ENCODE assay signal across 22 cellular contexts in genomic region chr12:123723765-123724164, GRCh38. TPM values are rescaled to one million over a fixed set of nuclear protein-coding genes. Genes with fewer than 3 reads are reported as not detected.
DNase-seq lines count a peak whose midpoint lies in the region; ATAC-seq and TF ChIP-seq lines count a peak whose summit lies in the region.
"Had no signal": no experiment of that assay in that cellular context is flagged by ENCODE, and none has a peak within 500 bp of the region (broad histone marks: within the 10 kb centered on the region; RNA-seq: fewer than 3 reads in every experiment).

No MANE protein-coding gene starts in this region.

- H3K36me3 ChIP-seq in body of pancreas (replicated peaks in 1 of 2; ENCODE audit: insufficient read depth in 1 of 2, low read depth in 2 of 2), result peaks cover 0 to 8% of the 10 kb centered on the region in 2 donors

- H3K4me1 Mint-ChIP-seq in activated CD8-positive, alpha-beta memory T cell treated with anti-CD3 and anti-CD28 coated beads, Interleukin-2, amount 10 ng/mL, durations not matched to agents 7 days and 5 days, result peaks cover 76% of the 10 kb centered on the region
- H3K4me1 Mint-ChIP-seq in activated B cell treated with CpG ODN at 0.5 μM for 24 hours (peaks cover 20% of the 10 kb centered on the region), naive B cell (peaks cover 0 to 19% (median 4%) of the 10 kb centered on the region in 3 donors)

- no peaks in the 10 kb centered on the region for H3K27me3 ChIP-seq in body of pancreas
- H3K27me3 ChIP-seq: ascending aorta, esophagus squamous epithelium, SJCRH30 had no signal

- no peaks in the 10 kb centered on the region for H3K27me3 Mint-ChIP-seq in activated CD8-positive, alpha-beta memory T cell treated with anti-CD3 and anti-CD28 coated beads, Interleukin-2, amount 10 ng/mL, durations not matched to agents 7 days and 5 days
- H3K27me3 Mint-ChIP-seq in activated B cell treated with CpG ODN at 0.5 μM for 24 hours (no peaks in the 10 kb centered on the region), naive B cell (no peaks in the 10 kb centered on the region)
- H3K27me3 Mint-ChIP-seq: CD8-positive, alpha-beta memory T cell; IgD-negative memory B cell had no signal

- TF ChIP-seq CTCF in GM13976 (IDR thresholded peaks at IDR 0.05; ENCODE audit: borderline replicate concordance, control extremely low read depth, extremely low read depth, insufficient read depth, missing control alignments) (no peak), activated B cell treated with CpG ODN at 0.5 μM for 24 hours (IDR thresholded peaks at IDR 0.05) (no peak), body of pancreas (IDR thresholded peaks at IDR 0.05) (no peak)

- 74 to 90% methylated on average over 5 of the region's 5 CpGs for WGBS in body of pancreas, 2 donors

- no peaks in the 10 kb centered on the region for H3K9me3 Mint-ChIP-seq in activated CD8-positive, alpha-beta memory T cell treated with anti-CD3 and anti-CD28 coated beads, Interleukin-2, amount 10 ng/mL, durations not matched to agents 7 days and 5 days (ENCODE audit: low read depth)
- H3K9me3 Mint-ChIP-seq in activated B cell treated with CpG ODN at 0.5 μM for 24 hours, result no peaks in the 10 kb centered on the region
- H3K9me3 Mint-ChIP-seq in naive B cell, result no peaks in the 10 kb centered on the region
- H3K9me3 Mint-ChIP-seq: activated T-helper 1 cell treated with anti-CD3 and anti-CD28 coated beads, Interleukin-12 subunit alpha, Interleukin-12 subunit beta, Interleukin-2, Interleukin-4 antibody, amounts not matched to agents 30 ng/mL and 10 ng/mL and 1 ng/mL, durations not matched to agents 14 hours and 24 hours and 36 hours; CD8-positive, alpha-beta memory T cell; IgD-negative memory B cell had no signal

- TF ChIP-seq POLR2A in body of pancreas (IDR thresholded peaks at IDR 0.05), result no peak

- peak; percentile 62 for DNase-seq in activated CD8-positive, alpha-beta memory T cell treated with anti-CD3 and anti-CD28 coated beads, Interleukin-2, amount 10 ng/mL, durations not matched to agents 7 days and 5 days
- DNase-seq in activated CD8-positive, alpha-beta memory T cell treated with anti-CD3 and anti-CD28 coated beads, Interleukin-2, amount 50 U/mL, for 48 hours, result no peak
- DNase-seq in GM13976 (ENCODE audit: low spot score) (peak; percentile 37), activated B cell treated with CpG ODN at 0.5 μM for 24 hours (no peak), naive B cell (no peak), body of pancreas (no peak), mesenteric fat pad (ENCODE audit: low spot score) (no peak)
- DNase-seq: ACHN; CD8-positive, alpha-beta memory T cell; effector CD4-positive, alpha-beta T cell; esophagus squamous epithelium; left colon; NCI-H1694; NCI-H774; psoas muscle; SJCRH30 had no signal

- CTCF ChIA-PET in activated CD8-positive, alpha-beta memory T cell treated with anti-CD3 and anti-CD28 coated beads, Interleukin-2, amount 10 ng/mL, durations not matched to agents 7 days and 5 days (lab: Charles Lee), result interaction anchor here (0.7 to 4.6 kb wide), 6 partner anchors 9 to 930 kb away, joined by 3 to 17 read pairs (median 4); partner anchors contain the start of gene ATP6V0A2
- CTCF ChIA-PET in activated B cell treated with CpG ODN at 0.5 μM for 24 hours (lab: Charles Lee), result interaction anchor here (0.9 kb wide), 1 partner anchor 12 kb away, joined by 3 read pairs; no protein-coding TSS in a partner anchor

- H3K27ac Mint-ChIP-seq in activated CD8-positive, alpha-beta memory T cell treated with anti-CD3 and anti-CD28 coated beads, Interleukin-2, amount 10 ng/mL, durations not matched to agents 7 days and 5 days, result peak overlapping the region; percentile 81
- H3K27ac Mint-ChIP-seq in activated B cell treated with CpG ODN at 0.5 μM for 24 hours (peak overlapping the region; percentile 74), naive B cell (peak overlapping the region in 5 of 6 donors; percentile 18 to 80 (median 58))
- H3K27ac Mint-ChIP-seq: activated T-helper 1 cell treated with anti-CD3 and anti-CD28 coated beads, Interleukin-12 subunit alpha, Interleukin-12 subunit beta, Interleukin-2, Interleukin-4 antibody, amounts not matched to agents 30 ng/mL and 10 ng/mL and 1 ng/mL, durations not matched to agents 14 hours and 24 hours and 36 hours; IgD-negative memory B cell had no signal

- H3K4me3 Mint-ChIP-seq in activated CD8-positive, alpha-beta memory T cell treated with anti-CD3 and anti-CD28 coated beads, Interleukin-2, amount 10 ng/mL, durations not matched to agents 7 days and 5 days, result no peak overlapping the region
- H3K4me3 Mint-ChIP-seq in activated B cell treated with CpG ODN at 0.5 μM for 24 hours (peak overlapping the region; percentile 24), naive B cell (peak overlapping the region in 7 of 8 donors; percentile 15 to 72 (median 48))
- H3K4me3 Mint-ChIP-seq: activated T-helper 1 cell treated with anti-CD3 and anti-CD28 coated beads, Interleukin-12 subunit alpha, Interleukin-12 subunit beta, Interleukin-2, Interleukin-4 antibody, amounts not matched to agents 30 ng/mL and 10 ng/mL and 1 ng/mL, durations not matched to agents 14 hours and 24 hours and 36 hours had no signal

- peak; percentile 72 for ATAC-seq in activated CD8-positive, alpha-beta memory T cell treated with anti-CD3 and anti-CD28 coated beads, Interleukin-2, amount 10 ng/mL, durations not matched to agents 7 days and 5 days
- ATAC-seq in activated B cell treated with CpG ODN at 0.5 μM for 24 hours (ENCODE audit: low read depth), result peak; percentile 76
- peak; percentile 47 to 54 for ATAC-seq in naive B cell (ENCODE audit: low read depth in 2 of 2)
- ATAC-seq in body of pancreas, result no peak
- no peak for ATAC-seq in GM21367 (IDR thresholded peaks at IDR 0.05; ENCODE audit: unreplicated experiment)
- ATAC-seq: left colon, psoas muscle had no signal

- no peaks in the 10 kb centered on the region for H3K9me3 ChIP-seq in body of pancreas
- H3K9me3 ChIP-seq: ascending aorta, esophagus squamous epithelium, psoas muscle, SJCRH30 had no signal

- no peak overlapping the region for H3K4me3 ChIP-seq in body of pancreas
- H3K4me3 ChIP-seq: ascending aorta, esophagus squamous epithelium, psoas muscle, SJCRH30, skin epidermis had no signal

- H3K4me1 ChIP-seq in body of pancreas, result no peaks in the 10 kb centered on the region
- H3K4me1 ChIP-seq: ascending aorta, esophagus squamous epithelium, psoas muscle, SJCRH30 had no signal

- H3K27ac ChIP-seq in body of pancreas, result no peak overlapping the region
- H3K27ac ChIP-seq: ascending aorta, esophagus squamous epithelium, psoas muscle, SJCRH30, skin epidermis had no signal

- H3K36me3 Mint-ChIP-seq in activated CD8-positive, alpha-beta memory T cell treated with anti-CD3 and anti-CD28 coated beads, Interleukin-2, amount 10 ng/mL, durations not matched to agents 7 days and 5 days, result peaks cover 62% of the 10 kb centered on the region
- peaks cover 70% of the 10 kb centered on the region for H3K36me3 Mint-ChIP-seq in activated B cell treated with CpG ODN at 0.5 μM for 24 hours (ENCODE audit: low read depth)
- peaks cover 8 to 15% of the 10 kb centered on the region in 2 donors for H3K36me3 Mint-ChIP-seq in naive B cell

- in situ Hi-C loops in GM13976 (cut with MboI; ENCODE audit: low sequenced_read_pairs, unreplicated experiment), result no loop called here

- intact Hi-C loops in activated B cell treated with CpG ODN at 0.5 μM for 24 hours (cut with micrococcal nuclease) (loop anchor here (1.0 kb wide), 1 partner anchor 11 kb away; the partner anchor contains the start of gene ATP6V0A2), body of pancreas (cut with DNase I) (no loop called here)

- POLR2A ChIA-PET in activated B cell treated with CpG ODN at 0.5 μM for 24 hours (lab: Charles Lee), result interaction anchor here (1.1 to 4.1 kb wide), 3 partner anchors 11 to 52 kb away, joined by 3 to 41 read pairs (median 3); partner anchors contain the start of genes ATP6V0A2 and TCTN2

RNA-seq across cellular contexts. Expression of gene ATP6V0A2, which starts 11.6 kb away (rescaled TPM):
- total RNA-seq in activated CD8-positive, alpha-beta memory T cell treated with anti-CD3 and anti-CD28 coated beads, Interleukin-2, amount 10 ng/mL, durations not matched to agents 7 days and 5 days, result 10 to 100 TPM; 76.6 to 91.6 TPM
- total RNA-seq in activated B cell treated with CpG ODN at 0.5 μM for 24 hours (54.9 and 57.8 TPM in 2 replicates), body of pancreas (10 to 100 TPM in 1 of 2 donors, 1 to 10 TPM in 1; 6.6 to 15.8 TPM), mesenteric fat pad (33.3 TPM)
- 10 to 100 TPM in 5 of 6 donors, 1 to 10 TPM in 1; 6.6 to 21.4 (median 18.8) TPM for polyA plus RNA-seq in naive B cell (ENCODE audit: low read depth in 6 of 6)

RNA-seq across cellular contexts. Expression of gene DNAH10, which starts 38.3 kb away (rescaled TPM):
- under 1 TPM; 0.05 to 0.76 TPM for total RNA-seq in activated CD8-positive, alpha-beta memory T cell treated with anti-CD3 and anti-CD28 coated beads, Interleukin-2, amount 10 ng/mL, durations not matched to agents 7 days and 5 days
- total RNA-seq in activated B cell treated with CpG ODN at 0.5 μM for 24 hours, result 0.32 and 0.51 TPM in 2 replicates
- polyA plus RNA-seq in naive B cell (ENCODE audit: low read depth in 6 of 6), result under 1 TPM in 5 of 6 donors, not detected in 1; 0.03 to 0.33 (median 0.17) TPM
- total RNA-seq in body of pancreas, result under 1 TPM in 1 of 2 donors, not detected in 1; 0.26 TPM
- total RNA-seq in mesenteric fat pad, result 0.51 TPM
- total RNA-seq: ascending aorta, esophagus squamous epithelium, glomerular endothelial cell had no signal
- polyA plus RNA-seq: CD8-positive, alpha-beta memory T cell had no signal

RNA-seq across cellular contexts. Expression of gene TCTN2, which starts 52.9 kb away (rescaled TPM):
- total RNA-seq in activated CD8-positive, alpha-beta memory T cell treated with anti-CD3 and anti-CD28 coated beads, Interleukin-2, amount 10 ng/mL, durations not matched to agents 7 days and 5 days, result 1 to 10 TPM; 2.6 to 2.9 TPM
- total RNA-seq in activated B cell treated with CpG ODN at 0.5 μM for 24 hours, result 10.3 and 11.9 TPM in 2 replicates
- 1 to 10 TPM in 4 of 6 donors, under 1 TPM in 1, not detected in 1; 0.64 to 3.7 (median 1.5) TPM for polyA plus RNA-seq in naive B cell (ENCODE audit: low read depth in 6 of 6)
- 1 to 10 TPM; 5.3 to 9.9 TPM for total RNA-seq in body of pancreas
- 6.6 TPM for total RNA-seq in mesenteric fat pad

Comparison
In these comparisons a context has a peak if more than half of its experiments do, and no peak if none do; other contexts are left out.
1. DNase-seq: peak in activated CD8-positive, alpha-beta memory T cell treated with anti-CD3 and anti-CD28 coated beads, Interleukin-2, amount 10 ng/mL, durations not matched to agents 7 days and 5 days (single experiment) and GM13976 (single experiment); none in activated CD8-positive, alpha-beta memory T cell treated with anti-CD3 and anti-CD28 coated beads, Interleukin-2, amount 50 U/mL, for 48 hours (single experiment), activated B cell treated with CpG ODN at 0.5 μM for 24 hours (single experiment), naive B cell (single experiment), body of pancreas (0 of 4) and mesenteric fat pad (single experiment).
2. ATAC-seq: peak in activated CD8-positive, alpha-beta memory T cell treated with anti-CD3 and anti-CD28 coated beads, Interleukin-2, amount 10 ng/mL, durations not matched to agents 7 days and 5 days (single experiment), activated B cell treated with CpG ODN at 0.5 μM for 24 hours (single experiment) and naive B cell (2 of 2); none in body of pancreas (single experiment) and GM21367 (single experiment).
3. Peak in every context shown above with its lines, with median percentiles within 50 percentile points of each other: H3K27ac Mint-ChIP-seq.